11 cellular contexts compared by ENCODE assay signal in the genomic region with DNA sequence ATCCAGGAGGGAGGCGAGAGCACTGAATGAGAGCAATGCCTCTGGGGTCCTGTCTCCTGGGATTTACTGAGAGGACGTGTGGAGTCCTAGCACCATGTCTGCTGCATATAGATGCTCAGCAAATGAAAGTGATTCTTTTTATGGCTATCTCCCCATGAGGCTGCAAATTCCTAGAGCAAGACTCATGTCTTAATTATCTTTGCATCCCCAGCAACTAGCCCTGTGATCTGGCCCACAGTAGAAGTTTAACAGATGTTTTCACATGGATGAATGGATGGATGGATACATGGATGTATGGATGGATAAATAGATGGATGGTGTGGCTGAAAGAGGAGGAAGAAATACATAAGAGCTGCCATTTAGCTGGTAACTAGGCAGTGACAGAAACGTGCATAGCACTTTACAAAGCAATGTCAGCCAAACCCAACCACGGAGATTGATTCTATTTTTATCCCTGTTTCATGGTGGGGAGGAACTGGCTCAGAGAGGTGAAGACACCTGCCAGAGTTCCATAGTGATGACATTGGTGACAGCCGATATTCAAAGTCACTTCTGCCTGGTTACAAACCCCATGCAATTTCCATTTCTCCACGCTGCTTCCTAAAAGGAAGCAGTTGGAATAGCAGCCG. TPM values are rescaled to one million over a fixed set of nuclear protein-coding genes. Genes with fewer than 3 reads are reported as not detected.
DNase-seq lines count a peak whose midpoint lies in the region; ATAC-seq, FAIRE-seq and TF ChIP-seq lines count a peak whose summit lies in the region.
"Had no signal": no experiment of that assay in that cellular context is flagged by ENCODE, and none has a peak within 500 bp of the region (broad histone marks: within the 10 kb centered on the region; RNA-seq: fewer than 3 reads in every experiment).

No MANE protein-coding gene starts in this region.

- no peak for TF ChIP-seq CTCF in Calu3 (IDR thresholded peaks at IDR 0.05; ENCODE audit: unreplicated experiment)

- no peaks in the 10 kb centered on the region for H3K36me3 Mint-ChIP-seq in Calu3 (ENCODE audit: insufficient read depth, unreplicated experiment)
- no peaks in the 10 kb centered on the region for H3K36me3 Mint-ChIP-seq in activated T-helper 2 cell treated with anti-CD3 and anti-CD28 coated beads, Interferon-gamma antibody, Interleukin-2, Interleukin-4, amounts not matched to agents 10 μg/mL and 5 μg/mL and 100 μg/mL, durations not matched to agents 14 hours and 24 hours and 36 hours (ENCODE audit: low read depth)
- H3K36me3 Mint-ChIP-seq: CD4-positive, alpha-beta memory T cell had no signal

- BruUV-seq in Calu3 (replicated peaks; lab: Mats Ljungman, UMichigan) = no TSS peak

- peak; percentile 43 for DNase-seq in AG08396 (ENCODE audit: low spot score)
- DNase-seq in GM12892 (ENCODE audit: insufficient read length) = no peak
- DNase-seq in RPMI7951 (ENCODE audit: low read depth) = peak; percentile 61
- DNase-seq in left cardiac atrium = no peak
- DNase-seq in Calu3 = no peak
- DNase-seq in activated T-helper 2 cell treated with anti-CD3 and anti-CD28 coated beads, Interferon-gamma antibody, Interleukin-2, Interleukin-4, amounts not matched to agents 10 μg/mL and 5 μg/mL and 100 μg/mL, durations not matched to agents 14 hours and 24 hours and 36 hours (ENCODE audit: low spot score) = no peak
- DNase-seq in stimulated activated naive CD8-positive, alpha-beta T cell treated with anti-CD3 and anti-CD28 coated beads, Interleukin-15, amount 100 ng/mL, for 72 hours = no peak
- DNase-seq in SK-N-DZ (ENCODE audit: low spot score) = no peak
- DNase-seq: CD4-positive, alpha-beta memory T cell; KBM-7 had no signal

- CTCF ChIA-PET in Calu3 (lab: Charles Lee) = no interaction called here

- no peak overlapping the region for H3K27ac Mint-ChIP-seq in Calu3 (ENCODE audit: unreplicated experiment)
- no peak overlapping the region for H3K27ac Mint-ChIP-seq in activated T-helper 2 cell treated with anti-CD3 and anti-CD28 coated beads, Interferon-gamma antibody, Interleukin-2, Interleukin-4, amounts not matched to agents 10 μg/mL and 5 μg/mL and 100 μg/mL, durations not matched to agents 14 hours and 24 hours and 36 hours
- H3K27ac Mint-ChIP-seq in stimulated activated naive CD8-positive, alpha-beta T cell treated with anti-CD3 and anti-CD28 coated beads, Interleukin-15, amount 100 ng/mL, for 72 hours = no peak overlapping the region
- H3K27ac Mint-ChIP-seq: CD4-positive, alpha-beta memory T cell had no signal

- intact Hi-C loops in left cardiac atrium (cut with DNase I) (loop anchor here in 1 of 2 donors (10.0 kb wide), 1 partner anchor 314 kb away; no protein-coding TSS in a partner anchor), Calu3 (cut with micrococcal nuclease; ENCODE audit: unreplicated experiment) (loop anchor here (10.0 kb wide), 1 partner anchor 314 kb away; no protein-coding TSS in a partner anchor)
- intact Hi-C loops in activated T-helper 2 cell treated with anti-CD3 and anti-CD28 coated beads, Interferon-gamma antibody, Interleukin-2, Interleukin-4, amounts not matched to agents 10 μg/mL and 5 μg/mL and 100 μg/mL, durations not matched to agents 14 hours and 24 hours and 36 hours (cut with micrococcal nuclease) = no loop called here

- H3K4me3 Mint-ChIP-seq in Calu3 (ENCODE audit: low read depth, unreplicated experiment) = no peak overlapping the region
- H3K4me3 Mint-ChIP-seq in activated T-helper 2 cell treated with anti-CD3 and anti-CD28 coated beads, Interferon-gamma antibody, Interleukin-2, Interleukin-4, amounts not matched to agents 10 μg/mL and 5 μg/mL and 100 μg/mL, durations not matched to agents 14 hours and 24 hours and 36 hours (ENCODE audit: low read depth) = no peak overlapping the region
- no peak overlapping the region for H3K4me3 Mint-ChIP-seq in stimulated activated naive CD8-positive, alpha-beta T cell treated with anti-CD3 and anti-CD28 coated beads, Interleukin-15, amount 100 ng/mL, for 72 hours
- H3K4me3 Mint-ChIP-seq: CD4-positive, alpha-beta memory T cell had no signal

- no peaks in the 10 kb centered on the region for H3K9me3 Mint-ChIP-seq in Calu3 (ENCODE audit: low read depth, unreplicated experiment)
- H3K9me3 Mint-ChIP-seq in activated T-helper 2 cell treated with anti-CD3 and anti-CD28 coated beads, Interferon-gamma antibody, Interleukin-2, Interleukin-4, amounts not matched to agents 10 μg/mL and 5 μg/mL and 100 μg/mL, durations not matched to agents 14 hours and 24 hours and 36 hours = no peaks in the 10 kb centered on the region
- H3K9me3 Mint-ChIP-seq in stimulated activated naive CD8-positive, alpha-beta T cell treated with anti-CD3 and anti-CD28 coated beads, Interleukin-15, amount 100 ng/mL, for 72 hours = no peaks in the 10 kb centered on the region
- H3K9me3 Mint-ChIP-seq: CD4-positive, alpha-beta memory T cell had no signal

- FAIRE-seq in GM12892 (lab: Jason Lieb, UNC) = peak; percentile 33
- FAIRE-seq: GM18507 had no signal

- H3K27me3 Mint-ChIP-seq in Calu3 (ENCODE audit: unreplicated experiment) = peaks cover 30% of the 10 kb centered on the region
- H3K27me3 Mint-ChIP-seq in activated T-helper 2 cell treated with anti-CD3 and anti-CD28 coated beads, Interferon-gamma antibody, Interleukin-2, Interleukin-4, amounts not matched to agents 10 μg/mL and 5 μg/mL and 100 μg/mL, durations not matched to agents 14 hours and 24 hours and 36 hours (ENCODE audit: low read depth) = peaks cover 18% of the 10 kb centered on the region
- peaks cover 63% of the 10 kb centered on the region for H3K27me3 Mint-ChIP-seq in stimulated activated naive CD8-positive, alpha-beta T cell treated with anti-CD3 and anti-CD28 coated beads, Interleukin-15, amount 100 ng/mL, for 72 hours

- TF ChIP-seq POLR2A in GM12892 (IDR thresholded peaks at IDR 0.05; ENCODE audit: low read depth, low read length) = no peak

- H3K4me1 Mint-ChIP-seq in Calu3 (ENCODE audit: low read depth, unreplicated experiment) = peaks cover 14% of the 10 kb centered on the region
- H3K4me1 Mint-ChIP-seq in activated T-helper 2 cell treated with anti-CD3 and anti-CD28 coated beads, Interferon-gamma antibody, Interleukin-2, Interleukin-4, amounts not matched to agents 10 μg/mL and 5 μg/mL and 100 μg/mL, durations not matched to agents 14 hours and 24 hours and 36 hours (ENCODE audit: low read depth) = no peaks in the 10 kb centered on the region
- H3K4me1 Mint-ChIP-seq in stimulated activated naive CD8-positive, alpha-beta T cell treated with anti-CD3 and anti-CD28 coated beads, Interleukin-15, amount 100 ng/mL, for 72 hours = no peaks in the 10 kb centered on the region

- peak; percentile 41 to 53 for ATAC-seq in left cardiac atrium
- ATAC-seq in stimulated activated naive CD8-positive, alpha-beta T cell treated with anti-CD3 and anti-CD28 coated beads, Interleukin-15, amount 100 ng/mL, for 72 hours = no peak

RNA-seq across cellular contexts. Expression of a gene that starts 32.7 kb away (rescaled TPM):
- 7.8 TPM for polyA plus RNA-seq in GM12892 (2012; ENCODE audit: missing spikeins)
- total RNA-seq in RPMI7951 (2014; rRNA removed; shearing (Covaris generic)) = 11.1 and 11.4 TPM in 2 replicates
- total RNA-seq in left cardiac atrium (10 to 100 TPM; 11.1 to 13.5 TPM), Calu3 (2022) (17.8 and 18.7 TPM in 2 replicates)
- 17.6 and 18.6 TPM in 2 replicates for total RNA-seq in activated T-helper 2 cell treated with anti-CD3 and anti-CD28 coated beads, Interferon-gamma antibody, Interleukin-2, Interleukin-4, amounts not matched to agents 10 μg/mL and 5 μg/mL and 100 μg/mL, durations not matched to agents 14 hours and 24 hours and 36 hours
- polyA plus RNA-seq in SK-N-DZ (2014; cell fraction: cytosol; rRNA removed) = 14.9 and 17.1 TPM in 2 replicates
- 53.1 and 73.3 TPM in 2 replicates for polyA plus RNA-seq in SK-N-DZ (2014; cell fraction: nucleus; rRNA removed)

Comparison
In these comparisons a context has a peak if more than half of its experiments do, and no peak if none do; other contexts are left out.
1. DNase-seq: peak in AG08396 (single experiment) and RPMI7951 (single experiment); none in GM12892 (single experiment), left cardiac atrium (single experiment), Calu3 (single experiment), activated T-helper 2 cell treated with anti-CD3 and anti-CD28 coated beads, Interferon-gamma antibody, Interleukin-2, Interleukin-4, amounts not matched to agents 10 μg/mL and 5 μg/mL and 100 μg/mL, durations not matched to agents 14 hours and 24 hours and 36 hours (single experiment), stimulated activated naive CD8-positive, alpha-beta T cell treated with anti-CD3 and anti-CD28 coated beads, Interleukin-15, amount 100 ng/mL, for 72 hours (0 of 2) and SK-N-DZ (single experiment).